In the genomic region with DNA sequence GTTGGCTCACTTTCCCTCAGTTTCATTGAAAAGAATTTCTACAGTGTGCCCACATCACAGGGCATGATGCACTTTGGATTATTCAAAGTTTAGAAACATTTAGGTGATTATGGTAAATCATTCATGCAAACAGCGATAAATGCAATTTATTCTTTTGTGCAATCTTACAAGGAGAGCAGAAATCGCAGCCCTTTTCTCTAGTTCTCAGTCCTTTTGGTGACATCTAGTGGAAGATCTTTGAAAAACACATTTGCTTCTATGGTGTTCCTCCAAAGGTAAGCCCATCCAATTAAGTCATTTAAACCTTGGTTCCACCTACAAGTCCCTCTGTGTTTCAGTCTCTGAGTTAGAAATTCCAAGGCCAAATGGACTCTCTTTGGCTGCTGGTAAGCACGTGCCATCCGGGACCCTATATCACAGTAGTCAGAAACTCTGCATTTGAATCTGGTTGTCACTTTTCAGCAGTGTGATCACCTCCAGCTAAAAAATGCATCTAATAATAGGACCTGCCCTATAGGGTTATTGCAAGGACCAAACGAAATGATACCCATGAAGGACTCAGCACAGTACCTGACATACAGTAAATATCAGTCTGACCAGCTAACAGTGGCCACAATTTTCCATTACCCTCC, we compare ENCODE assay signal across 9 cellular contexts.
DNase-seq lines count a peak whose midpoint lies in the region; ATAC-seq, FAIRE-seq and TF ChIP-seq lines count a peak whose summit lies in the region.
"Had no signal": no experiment of that assay in that cellular context is flagged by ENCODE, and none has a peak within 500 bp of the region (broad histone marks: within the 10 kb centered on the region; RNA-seq: fewer than 3 reads in every experiment).

No MANE protein-coding gene starts in this region.

- peak; percentile 96 for FAIRE-seq in GM12878 (lab: Jason Lieb, UNC)

- SMC1A ChIA-PET in GM12878 (lab: Charles Lee; ENCODE audit: uncharacterized antibody, unreplicated experiment): interaction anchor here (0.6 to 1.1 kb wide), 2 partner anchors 93 to 456 kb away, joined by 3 read pairs; no protein-coding TSS in a partner anchor

- TF ChIP-seq POLR2A in GM12878 (IDR thresholded peaks at IDR 0.05; ENCODE audit: low read depth, low read length): no peak

- H3K9me3 ChIP-seq in GM12878 (replicated peaks; ENCODE audit: control insufficient read depth, insufficient read depth, low read length): no peaks in the 10 kb centered on the region

- TF ChIP-seq EP300 in GM12878 (IDR thresholded peaks at IDR 0.05; ENCODE audit: borderline replicate concordance in 1 of 2, control insufficient read depth in 1 of 2, low read depth in 2 of 2, low read length in 2 of 2): no peak

- TF ChIP-seq CTCF in GM10266 (IDR thresholded peaks at IDR 0.05; ENCODE audit: control insufficient read depth, insufficient read depth, low read depth, missing control alignments): peak; percentile 36
- TF ChIP-seq CTCF in GM12878 (IDR thresholded peaks at IDR 0.05 in 2 of 3, conservative IDR thresholded peaks at IDR 0.05 in 1 of 3; ENCODE audit: control insufficient read depth in 2 of 3, extremely low read depth in 1 of 3, insufficient read depth in 1 of 3, low read depth in 3 of 3, low read length in 3 of 3): peak; percentile 47 to 54 (median 47); a peak in 4 of 6 replicates

- H4K20me1 ChIP-seq in GM12878 (ENCODE audit: control insufficient read depth, insufficient read depth): no peaks in the 10 kb centered on the region

- CTCF ChIA-PET in GM12878 (lab: Yijun Ruan, JAX): interaction anchor here (1.5 kb wide), 1 partner anchor 126 kb away, joined by 3 read pairs; no protein-coding TSS in a partner anchor

- H3K27me3 ChIP-seq in GM12878 (replicated peaks in 1 of 2; ENCODE audit: control insufficient read depth in 2 of 2, insufficient read depth in 2 of 2, low read length in 1 of 2): no peaks in the 10 kb centered on the region

- DNase-seq in AG08396 (ENCODE audit: low spot score) (peak; percentile 81), GM10266 (ENCODE audit: extremely low spot score) (peak; percentile 66), NCI-H2081 treated with DMSO at 0.1 percent for 48 hours (lab: John Stamatoyannopoulos, UW) (peak; percentile 15), GM12878 (ENCODE audit: low read depth, low spot score) (no peak), kidney tubule cell (ENCODE audit: low spot score) (peak; percentile 58)
- no peak for DNase-seq in activated CD4-positive, alpha-beta T cell treated with anti-CD3 and anti-CD28 coated beads for 48 hours
- no peak for DNase-seq in activated effector memory CD4-positive, alpha-beta T cell treated with anti-CD3 and anti-CD28 coated beads, Interleukin-2, amount 50 U/mL, for 16 hours

- ATAC-seq in GM12878 (peak; percentile 72), HG02798 (IDR thresholded peaks at IDR 0.05; ENCODE audit: poor library complexity, unreplicated experiment) (no peak)

- in situ Hi-C loops in GM12878 (cut with MboI): no loop called here

- H3K4me1 ChIP-seq in GM12878 (ENCODE audit: control insufficient read depth, insufficient read depth, low read length): no peaks in the 10 kb centered on the region

- H3K27ac ChIP-seq in GM12878 (ENCODE audit: control insufficient read depth, insufficient read depth): no peak overlapping the region
- H3K27ac ChIP-seq: HL-60 had no signal

- BruUV-seq in GM12878 (replicated peaks; lab: Mats Ljungman, UMichigan): no TSS peak

- RAD21 ChIA-PET in GM12878 (lab: Charles Lee; ENCODE audit: unreplicated experiment): no interaction called here

- no peak overlapping the region for H3K4me2 ChIP-seq in GM12878 (ENCODE audit: control insufficient read depth, insufficient read depth)

- 16% methylated on average over 5 of the region's 5 CpGs for WGBS in GM12878 (ENCODE audit: insufficient coverage, insufficient replicate concordance, low lambda C conversion rate, missing lambda C conversion rate)

- peak; percentile 46; the same call in 1 of the 2 replicates for TF ChIP-seq RAD21 in GM12878 (IDR thresholded peaks at IDR 0.05; ENCODE audit: insufficient read depth, low read depth, low read length)

- H2AFZ ChIP-seq in GM12878 (ENCODE audit: control insufficient read depth, low read depth, low read length): no peak overlapping the region

- H3K79me2 ChIP-seq in GM12878 (ENCODE audit: control insufficient read depth, insufficient read depth, low read length): no peaks in the 10 kb centered on the region

- no peak overlapping the region for H3K4me3 ChIP-seq in GM12878

- no peak overlapping the region for H3K9ac ChIP-seq in GM12878 (ENCODE audit: control insufficient read depth, insufficient read depth, low read length)

- peaks cover 7 to 23% of the 10 kb centered on the region in 2 experiments for H3K36me3 ChIP-seq in GM12878 (ENCODE audit: control insufficient read depth in 2 of 2, insufficient read depth in 2 of 2, low read length in 1 of 2)

- POLR2A ChIA-PET in GM12878 (lab: Charles Lee): interaction anchor here (0.5 kb wide), 1 partner anchor 19 kb away, joined by 6 read pairs; no protein-coding TSS in a partner anchor

- intact Hi-C loops in GM12878 (cut with micrococcal nuclease; ENCODE audit: unreplicated experiment): no loop called here

TF ChIP-seq in GM12878, 131 proteins besides CTCF, POLR2A, EP300 and RAD21:
- TF ChIP-seq BHLHE40 (IDR thresholded peaks at IDR 0.05; ENCODE audit: borderline replicate concordance in 1 of 2, low read depth in 2 of 2, low read length in 1 of 2): no peak
- TF ChIP-seq SMC3 (IDR thresholded peaks at IDR 0.05; ENCODE audit: borderline replicate concordance, low read length): 0 out of 2 replicates have a peak, but pooled peaks have one; percentile 3
- no peak for TF ChIP-seq PAX8 (IDR thresholded peaks at IDR 0.05)
- no peak for TF ChIP-seq SMAD5 (IDR thresholded peaks at IDR 0.05; ENCODE audit: low read depth)
- TF ChIP-seq, protein P1, sequence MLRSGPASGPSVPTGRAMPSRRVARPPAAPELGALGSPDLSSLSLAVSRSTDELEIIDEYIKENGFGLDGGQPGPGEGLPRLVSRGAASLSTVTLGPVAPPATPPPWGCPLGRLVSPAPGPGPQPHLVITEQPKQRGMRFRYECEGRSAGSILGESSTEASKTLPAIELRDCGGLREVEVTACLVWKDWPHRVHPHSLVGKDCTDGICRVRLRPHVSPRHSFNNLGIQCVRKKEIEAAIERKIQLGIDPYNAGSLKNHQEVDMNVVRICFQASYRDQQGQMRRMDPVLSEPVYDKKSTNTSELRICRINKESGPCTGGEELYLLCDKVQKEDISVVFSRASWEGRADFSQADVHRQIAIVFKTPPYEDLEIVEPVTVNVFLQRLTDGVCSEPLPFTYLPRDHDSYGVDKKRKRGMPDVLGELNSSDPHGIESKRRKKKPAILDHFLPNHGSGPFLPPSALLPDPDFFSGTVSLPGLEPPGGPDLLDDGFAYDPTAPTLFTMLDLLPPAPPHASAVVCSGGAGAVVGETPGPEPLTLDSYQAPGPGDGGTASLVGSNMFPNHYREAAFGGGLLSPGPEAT (IDR thresholded peaks at IDR 0.05; ENCODE audit: low read depth): no peak
- no peak for TF ChIP-seq ZNF24 (IDR thresholded peaks at IDR 0.05)
- no peak for TF ChIP-seq GATAD2B (conservative IDR thresholded peaks at IDR 0.05; ENCODE audit: low read depth)

Comparison
In these comparisons a context has a peak if more than half of its experiments do, and no peak if none do; other contexts are left out.
1. DNase-seq: peak in AG08396 (single experiment), GM10266 (single experiment), NCI-H2081 treated with DMSO at 0.1 percent for 48 hours (single experiment) and kidney tubule cell (single experiment); none in GM12878 (single experiment), activated CD4-positive, alpha-beta T cell treated with anti-CD3 and anti-CD28 coated beads for 48 hours (single experiment) and activated effector memory CD4-positive, alpha-beta T cell treated with anti-CD3 and anti-CD28 coated beads, Interleukin-2, amount 50 U/mL, for 16 hours (single experiment).